In genomic region chr1:85638412-85638811, GRCh38 we compare ENCODE assay signal across 8 cellular contexts.
"Had no signal": no experiment of that assay in that cellular context is flagged by ENCODE, and none has a peak within 500 bp of the region (broad histone marks: within the 10 kb centered on the region; RNA-seq: fewer than 3 reads in every experiment).

No MANE protein-coding gene starts in this region.

- H3K27me3 Mint-ChIP-seq: IgD-negative memory B cell had no signal

- H3K4me3 ChIP-seq: K562 had no signal

- ATAC-seq: HepG2, K562 had no signal

- H3K9ac ChIP-seq: KMS-11 had no signal

- H3K27ac Mint-ChIP-seq: IgD-negative memory B cell had no signal

- DNase-seq: IMR-90, KBM-7, KG1 had no signal

- H3K27ac ChIP-seq: HL-60, KMS-11 had no signal
